In the genomic region with DNA sequence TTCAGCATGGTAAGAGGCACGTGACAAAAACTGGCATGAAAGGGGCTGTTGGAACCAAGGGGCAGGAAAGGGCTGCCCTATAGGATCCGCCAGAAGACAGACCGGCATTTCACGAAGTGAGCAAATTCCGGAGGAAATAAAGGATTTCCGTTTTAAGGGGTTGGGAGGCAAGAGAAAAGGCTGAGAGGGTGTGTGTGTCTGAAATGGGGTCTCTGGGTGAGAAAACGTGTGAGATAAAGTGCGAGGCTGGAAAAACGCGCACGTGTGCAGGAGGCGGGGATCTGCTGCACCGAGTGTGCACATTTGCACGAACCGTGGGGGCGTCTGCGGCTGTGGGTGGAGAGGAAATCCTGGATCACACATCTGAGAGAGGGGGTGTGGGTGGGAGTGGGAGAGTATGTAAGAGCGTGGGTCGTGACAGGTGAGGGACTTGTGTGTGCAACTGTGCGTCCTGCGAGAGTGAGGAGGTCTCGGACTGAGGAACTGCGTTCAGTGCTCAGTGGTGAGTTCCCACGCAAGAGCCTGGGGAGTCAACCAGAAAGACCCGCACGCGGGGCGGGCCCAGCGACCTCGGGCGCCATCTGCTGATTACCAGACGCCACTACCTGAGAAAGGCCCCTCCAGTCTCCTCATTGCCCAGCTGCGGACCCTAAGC, we compare ENCODE assay signal across 8 cellular contexts. TPM values are rescaled to one million over a fixed set of nuclear protein-coding genes. Genes with fewer than 3 reads are reported as not detected.
DNase-seq lines count a peak whose midpoint lies in the region; TF ChIP-seq lines count a peak whose summit lies in the region.

No MANE protein-coding gene starts in this region.

- H3K36me3 ChIP-seq in Karpas-422 (ENCODE audit: insufficient read depth, low read length): no peaks in the 10 kb centered on the region

- H3K27me3 ChIP-seq in Karpas-422 (ENCODE audit: low read length): no peaks in the 10 kb centered on the region

- peaks cover 11% of the 10 kb centered on the region for H3K4me1 ChIP-seq in Karpas-422 (ENCODE audit: low read length)

- H3K9me3 Mint-ChIP-seq in neural crest cell: peaks cover 5% of the 10 kb centered on the region

- no peaks in the 10 kb centered on the region for H3K36me3 Mint-ChIP-seq in neural crest cell (ENCODE audit: low read depth)

- no peaks in the 10 kb centered on the region for H3K79me2 ChIP-seq in Karpas-422 (ENCODE audit: low read length)

- peaks cover 19% of the 10 kb centered on the region for H3K27me3 Mint-ChIP-seq in neural crest cell (ENCODE audit: low read depth)

- DNase-seq in DMS 273 (lab: John Stamatoyannopoulos, UW; ENCODE audit: unreplicated experiment) (peak; percentile 74), DMS 273 treated with DMSO at 0.1 percent for 48 hours (lab: John Stamatoyannopoulos, UW) (no peak), Karpas-422 (peak; percentile 81), RWPE1 (ENCODE audit: low spot score) (peak; percentile 82), foreskin fibroblast (peak; percentile 23 to 73), neural crest cell (ENCODE audit: low read depth, low spot score) (peak; percentile 83)
- DNase-seq in activated effector memory CD4-positive, alpha-beta T cell treated with Interleukin-2 at 50 U/mL for 16 hours: peak; percentile 68
- DNase-seq in stimulated activated naive CD4-positive, alpha-beta T cell treated with Interleukin-2 at 50 U/mL for 16 hours (lab: John Stamatoyannopoulos, UW): peak; percentile 73

- POLR2A ChIA-PET in RWPE1 (lab: Yijun Ruan, JAX; ENCODE audit: low non-redundant PET): no interaction called here

- peak overlapping the region; percentile 29; the same call in 1 of the 2 replicates for H3K9ac ChIP-seq in Karpas-422 (ENCODE audit: low read length)

- peak overlapping the region; percentile 87; the same call in 1 of the 2 replicates for H2AFZ ChIP-seq in Karpas-422 (ENCODE audit: low read length)

- H3K9me2 ChIP-seq in Karpas-422 (replicated peaks; ENCODE audit: insufficient read depth, low read length): no peaks in the 10 kb centered on the region

- no peak overlapping the region for H3K27ac ChIP-seq in Karpas-422 (ENCODE audit: low read length)
- no peak overlapping the region for H3K27ac ChIP-seq in RWPE1

- H3K4me3 Mint-ChIP-seq in neural crest cell: peak overlapping the region; percentile 73

- H3K9me3 ChIP-seq in Karpas-422 (ENCODE audit: low read length): 0 out of 2 replicates have a peak, but pooled peaks cover 3% of the 10 kb centered on the region

- TF ChIP-seq CTCF in RWPE1 (conservative IDR thresholded peaks at IDR 0.05; ENCODE audit: low read depth): peak; percentile 88
- peak; percentile 84 for TF ChIP-seq CTCF in foreskin fibroblast (IDR thresholded peaks at IDR 0.05; ENCODE audit: low read depth, low read length)
- peak; percentile 92 for TF ChIP-seq CTCF in neural crest cell (conservative IDR thresholded peaks at IDR 0.05)

- peak overlapping the region; percentile 28; the same call in 1 of the 2 replicates for H3K4me3 ChIP-seq in Karpas-422 (ENCODE audit: low read length)
- peak overlapping the region; percentile 33 to 53 for H3K4me3 ChIP-seq in foreskin fibroblast (ENCODE audit: low read depth in 1 of 2, low read length in 2 of 2)

- H3K4me2 ChIP-seq in Karpas-422 (ENCODE audit: low read depth, low read length, poor library complexity, severe bottlenecking): peak overlapping the region; percentile 56

- H4K20me1 ChIP-seq in Karpas-422 (ENCODE audit: insufficient read depth, low read depth, low read length): no peaks in the 10 kb centered on the region

- no peak overlapping the region for H3K27ac Mint-ChIP-seq in neural crest cell (ENCODE audit: unreplicated experiment)

- H3K4me1 Mint-ChIP-seq in neural crest cell: peaks cover 15% of the 10 kb centered on the region

- CTCF ChIA-PET in RWPE1 (lab: Yijun Ruan, JAX): interaction anchor here (0.6 to 1.0 kb wide), 4 partner anchors 12 to 190 kb away, joined by 3 to 4 read pairs (median 4); no protein-coding TSS in a partner anchor

RNA-seq across cellular contexts. Expression of a gene that starts 37.0 kb away (rescaled TPM):
- total RNA-seq in Karpas-422 (2014; rRNA removed; shearing (Covaris generic); ENCODE audit: low replicate concordance): 0.18 TPM in 1 of 2 replicates, not detected in the other
- total RNA-seq in neural crest cell: 0.12 and 0.27 TPM in 2 replicates

RNA-seq across cellular contexts. Expression of a gene that starts 56.6 kb away (rescaled TPM):
- 0.69 and 1.4 TPM in 2 replicates for total RNA-seq in Karpas-422 (2014; rRNA removed; shearing (Covaris generic); ENCODE audit: low replicate concordance)
- not detected in 2 replicates for total RNA-seq in neural crest cell
